In genomic region chr3:16554126-16554525, GRCh38 we compare ENCODE assay signal across 37 cellular contexts. TPM values are rescaled to one million over a fixed set of nuclear protein-coding genes. Genes with fewer than 3 reads are reported as not detected.
"Had no signal": no experiment of that assay in that cellular context is flagged by ENCODE, and none has a peak within 500 bp of the region (broad histone marks: within the 10 kb centered on the region; RNA-seq: fewer than 3 reads in every experiment).

No MANE protein-coding gene starts in this region.

- H3K27me3 ChIP-seq: adrenal gland, body of pancreas, cardiac muscle cell, colonic mucosa, gastroesophageal sphincter, heart right ventricle, hepatocyte had no signal

- H3K36me3 ChIP-seq: adrenal gland, cardiac muscle cell, colonic mucosa, gastroesophageal sphincter, heart right ventricle had no signal

- H3K4me3 ChIP-seq: adrenal gland, body of pancreas, cardiac muscle cell, colonic mucosa, gastroesophageal sphincter, heart right ventricle, hepatocyte had no signal

- H2AFZ ChIP-seq: hepatocyte had no signal

- ATAC-seq: activated CD4-positive, alpha-beta T cell treated with anti-CD3 and anti-CD28 coated beads for 36 hours; activated CD8-positive, alpha-beta memory T cell treated with anti-CD3 and anti-CD28 coated beads, Interleukin-2, amount 10 ng/mL, durations not matched to agents 7 days and 5 days; activated CD8-positive, alpha-beta T cell treated with anti-CD3 and anti-CD28 coated beads, Interleukin-2, amount 10 ng/mL, durations not matched to agents 7 days and 5 days; activated naive CD8-positive, alpha-beta T cell treated with anti-CD3 and anti-CD28 coated beads, Interleukin-2, amount 50 U/mL, for 24 hours; body of pancreas; esophagus mucosa; gastroesophageal sphincter; heart right ventricle; T-helper 17 cell had no signal

- H3K9me3 ChIP-seq: adrenal gland, body of pancreas, colonic mucosa, gastroesophageal sphincter had no signal

- H3K4me1 ChIP-seq: adrenal gland, body of pancreas, colonic mucosa had no signal

- H3K27ac ChIP-seq: adrenal gland, body of pancreas, cardiac muscle cell, colonic mucosa, gastroesophageal sphincter, heart right ventricle, hepatocyte had no signal

- DNase-seq: activated CD4-positive, alpha-beta memory T cell treated with anti-CD3 and anti-CD28 coated beads for 36 hours; activated CD4-positive, alpha-beta T cell treated with anti-CD3 and anti-CD28 coated beads for 36 hours; activated CD4-positive, alpha-beta T cell treated with anti-CD3 and anti-CD28 coated beads, Interleukin-2, amount 10 ng/mL, durations not matched to agents 24 days and 14 days; activated CD4-positive, CD25-positive, alpha-beta regulatory T cell; activated CD4-positive, CD25-positive, alpha-beta regulatory T cell treated with anti-CD3 and anti-CD28 coated beads, Interleukin-2, amount 50 U/mL, for 72 hours; activated CD8-positive, alpha-beta memory T cell treated with anti-CD3 and anti-CD28 coated beads, Interleukin-2, amount 10 ng/mL, durations not matched to agents 7 days and 5 days; activated CD8-positive, alpha-beta memory T cell treated with anti-CD3 and anti-CD28 coated beads, Interleukin-2, amount 50 U/mL, for 4 hours; activated CD8-positive, alpha-beta T cell treated with anti-CD3 and anti-CD28 coated beads, Interleukin-2, amount 10 ng/mL, durations not matched to agents 7 days and 5 days; activated effector memory CD4-positive, alpha-beta T cell treated with anti-CD3 and anti-CD28 coated beads, Interleukin-2, amount 50 U/mL, for 16 hours; activated naive CD4-positive, alpha-beta T cell treated with anti-CD3 and anti-CD28 coated beads for 36 hours; activated naive CD8-positive, alpha-beta T cell treated with anti-CD3 and anti-CD28 coated beads for 36 hours; activated naive CD8-positive, alpha-beta T cell treated with anti-CD3 and anti-CD28 coated beads, Interleukin-2, amount 50 U/mL, for 24 hours; activated T-cell treated with anti-CD3 and anti-CD28 coated beads, Interleukin-2, amount 50 U/mL, for 1 hour; activated T-cell treated with anti-CD3 and anti-CD28 coated beads, Interleukin-2, amount 50 U/mL, for 48 hours; adrenal gland; amygdala; aorta; body of pancreas; central memory CD4-positive, alpha-beta T cell; cerebellar nuclear complex; colonic mucosa; effector memory CD4-positive, alpha-beta T cell; endodermal cell; foreskin melanocyte; heart right ventricle; T-helper 17 cell; T1000 had no signal

- H3K79me2 ChIP-seq: hepatocyte had no signal

- H3K4me2 ChIP-seq: hepatocyte had no signal

RNA-seq across cellular contexts. Expression of gene DAZL, which starts 51.1 kb away (rescaled TPM):
- total RNA-seq: activated CD4-positive, alpha-beta memory T cell treated with anti-CD3 and anti-CD28 coated beads for 36 hours; activated CD4-positive, alpha-beta T cell treated with anti-CD3 and anti-CD28 coated beads for 36 hours; activated CD8-positive, alpha-beta T cell treated with anti-CD3 and anti-CD28 coated beads, Interleukin-2, amount 10 ng/mL, durations not matched to agents 7 days and 5 days; activated naive CD4-positive, alpha-beta T cell treated with anti-CD3 and anti-CD28 coated beads for 36 hours; activated naive CD8-positive, alpha-beta T cell treated with anti-CD3 and anti-CD28 coated beads for 36 hours; activated T-helper 2 cell treated with anti-CD3 and anti-CD28 coated beads, Interferon-gamma antibody, Interleukin-2, Interleukin-4, amounts not matched to agents 10 μg/mL and 5 μg/mL and 100 μg/mL, durations not matched to agents 14 hours and 24 hours and 36 hours; adrenal gland; aorta; body of pancreas; cardiac muscle cell; colonic mucosa; dermis microvascular lymphatic vessel endothelial cell; endodermal cell; epithelial cell of proximal tubule; esophagus mucosa; fibroblast of lung; fibroblast of villous mesenchyme; gastroesophageal sphincter; glomerular endothelial cell; heart right ventricle; T-helper 17 cell had no signal
- polyA plus RNA-seq: aorta, heart right ventricle, hepatocyte had no signal
